In genomic region chr5:15021286-15022046, GRCh38 we compare ENCODE assay signal across 15 cellular contexts.
DNase-seq lines count a peak whose midpoint lies in the region; ATAC-seq and TF ChIP-seq lines count a peak whose summit lies in the region.
"Had no signal": no experiment of that assay in that cellular context is flagged by ENCODE, and none has a peak within 500 bp of the region (broad histone marks: within the 10 kb centered on the region; RNA-seq: fewer than 3 reads in every experiment).

No MANE protein-coding gene starts in this region.

- no peak for TF ChIP-seq CTCF in foreskin fibroblast (IDR thresholded peaks at IDR 0.05; ENCODE audit: low read depth, low read length)

- H3K4me1 Mint-ChIP-seq in activated CD4-positive, alpha-beta T cell treated with anti-CD3 and anti-CD28 coated beads for 36 hours = no peaks in the 10 kb centered on the region

- H3K36me3 Mint-ChIP-seq in activated CD4-positive, alpha-beta T cell treated with anti-CD3 and anti-CD28 coated beads for 36 hours (ENCODE audit: low read depth) = no peaks in the 10 kb centered on the region
- H3K36me3 Mint-ChIP-seq: IgD-negative memory B cell had no signal

- CTCF ChIA-PET in activated CD4-positive, alpha-beta T cell treated with anti-CD3 and anti-CD28 coated beads for 36 hours (lab: Charles Lee) = interaction anchor here (0.8 to 1.0 kb wide), 2 partner anchors 12 to 18 kb away, joined by 3 to 4 read pairs; no protein-coding TSS in a partner anchor

- H3K4me3 ChIP-seq in SJSA1 (no peak overlapping the region), foreskin fibroblast (ENCODE audit: low read depth in 1 of 2, low read length in 2 of 2) (peak overlapping the region in 1 of 2 donors; percentile 1)

- H3K27me3 Mint-ChIP-seq in activated CD4-positive, alpha-beta T cell treated with anti-CD3 and anti-CD28 coated beads for 36 hours = peaks cover 10% of the 10 kb centered on the region

- no peaks in the 10 kb centered on the region for H3K36me3 ChIP-seq in SJSA1

- no peak for ATAC-seq in activated CD4-positive, alpha-beta T cell treated with anti-CD3 and anti-CD28 coated beads for 36 hours
- ATAC-seq: stimulated activated naive CD8-positive, alpha-beta T cell treated with anti-CD3 and anti-CD28 coated beads, Interleukin-15, Interleukin-2, amounts not matched to agents 100 U/mL and 50 U/mL, for 24 hours had no signal

- DNase-seq in ELR (ENCODE audit: low read depth) (peak; percentile 58), SJSA1 (ENCODE audit: low read depth in 1 of 2, low spot score in 2 of 2) (peak; percentile 54 to 80), foreskin fibroblast (peak; percentile 23 to 65), retina (peak; percentile 45), SHP77 treated with DMSO at 0.1 percent for 48 hours (lab: John Stamatoyannopoulos, UW) (no peak), anterior cingulate cortex (lab: John Stamatoyannopoulos, UW) (no peak), AML-193 (lab: John Stamatoyannopoulos, UW) (no peak)
- DNase-seq in activated CD4-positive, alpha-beta T cell treated with anti-CD3 and anti-CD28 coated beads for 36 hours = no peak
- DNase-seq: activated CD4-positive, CD25-positive, alpha-beta regulatory T cell treated with anti-CD3 and anti-CD28 coated beads, Interleukin-2, amount 50 U/mL, for 72 hours; activated naive CD4-positive, alpha-beta T cell treated with anti-CD3 and anti-CD28 coated beads for 36 hours; DMS53; effector memory CD4-positive, alpha-beta T cell; NCI-H2029 treated with DMSO at 0.1 percent for 48 hours; stimulated activated naive CD8-positive, alpha-beta T cell treated with anti-CD3 and anti-CD28 coated beads, Interleukin-15, Interleukin-2, amounts not matched to agents 100 U/mL and 50 U/mL, for 24 hours had no signal

- peaks cover 4% of the 10 kb centered on the region for H3K9me3 Mint-ChIP-seq in activated CD4-positive, alpha-beta T cell treated with anti-CD3 and anti-CD28 coated beads for 36 hours (ENCODE audit: low read depth)

- no peak overlapping the region for H3K4me3 Mint-ChIP-seq in activated CD4-positive, alpha-beta T cell treated with anti-CD3 and anti-CD28 coated beads for 36 hours
- H3K4me3 Mint-ChIP-seq: activated naive CD4-positive, alpha-beta T cell treated with anti-CD3 and anti-CD28 coated beads for 36 hours; IgD-negative memory B cell had no signal

- no peaks in the 10 kb centered on the region for H3K27me3 ChIP-seq in SJSA1 (replicated peaks)

- H3K4me1 ChIP-seq in SJSA1 (replicated peaks) = peaks cover 20% of the 10 kb centered on the region

- H3K27ac ChIP-seq in SJSA1 = peak overlapping the region; percentile 94

- intact Hi-C loops in activated CD4-positive, alpha-beta T cell treated with anti-CD3 and anti-CD28 coated beads for 36 hours (cut with DNase I, micrococcal nuclease) = no loop called here

- no peak overlapping the region for H3K27ac Mint-ChIP-seq in activated CD4-positive, alpha-beta T cell treated with anti-CD3 and anti-CD28 coated beads for 36 hours
- H3K27ac Mint-ChIP-seq: activated naive CD4-positive, alpha-beta T cell treated with anti-CD3 and anti-CD28 coated beads for 36 hours had no signal

- H3K9me3 ChIP-seq in SJSA1 (replicated peaks) = 0 out of 2 replicates have a peak, but pooled peaks cover 3% of the 10 kb centered on the region

- POLR2A ChIA-PET in activated CD4-positive, alpha-beta T cell treated with anti-CD3 and anti-CD28 coated beads for 36 hours (lab: Charles Lee) = no interaction called here

Comparison
In these comparisons a context has a peak if more than half of its experiments do, and no peak if none do; other contexts are left out.
1. DNase-seq: peak in ELR (single experiment), SJSA1 (2 of 2), foreskin fibroblast (2 of 2) and retina (single experiment); none in SHP77 treated with DMSO at 0.1 percent for 48 hours (single experiment), activated CD4-positive, alpha-beta T cell treated with anti-CD3 and anti-CD28 coated beads for 36 hours (single experiment), anterior cingulate cortex (0 of 58) and AML-193 (0 of 2).